ENCODE assay signal across 8 cellular contexts in genomic region chr3:20040476-20041196, GRCh38. TPM values are rescaled to one million over a fixed set of nuclear protein-coding genes. Genes with fewer than 3 reads are reported as not detected.
DNase-seq lines count a peak whose midpoint lies in the region; ATAC-seq and TF ChIP-seq lines count a peak whose summit lies in the region.

No MANE protein-coding gene starts in this region.

- H3K4me2 ChIP-seq in H9 (ENCODE audit: insufficient read depth, insufficient read length, low read length) (peak overlapping the region; percentile 51), Loucy (ENCODE audit: low read depth, low read length, poor library complexity, severe bottlenecking) (peak overlapping the region; percentile 92)

- H3K9me3 Mint-ChIP-seq in H9: no peaks in the 10 kb centered on the region

- no peak overlapping the region for H2BK15ac ChIP-seq in H9 (ENCODE audit: low read depth, low read length)

- H3K27ac Mint-ChIP-seq in H9 (no peak overlapping the region), T-helper 17 cell (peak overlapping the region; percentile 99)

- no peak overlapping the region for H3K4ac ChIP-seq in H9 (ENCODE audit: low read depth, low read length)

- H3K79me2 ChIP-seq in H9 (ENCODE audit: insufficient read depth, low read length) (no peaks in the 10 kb centered on the region), Loucy (ENCODE audit: insufficient read depth, low read length) (peaks cover 35% of the 10 kb centered on the region)

- H2BK5ac ChIP-seq in H9 (ENCODE audit: insufficient read length, low read length): no peak overlapping the region

- H3K79me1 ChIP-seq in H9 (ENCODE audit: insufficient read depth, low read depth, low read length, poor library complexity, severe bottlenecking): no peaks in the 10 kb centered on the region

- peaks cover 17% of the 10 kb centered on the region for H3K27me3 Mint-ChIP-seq in H9 (ENCODE audit: low read depth)
- no peaks in the 10 kb centered on the region for H3K27me3 Mint-ChIP-seq in T-helper 17 cell

- intact Hi-C loops in ascending aorta (cut with DNase I) (loop anchor here (1.0 to 10.0 kb wide), 6 partner anchors 16 to 616 kb away; partner anchors contain the start of genes RAB5A and SGO1), right cardiac atrium (cut with DNase I) (loop anchor here in 1 of 4 donors (5.0 kb wide), 1 partner anchor 93 kb away; the partner anchor contains the start of gene RAB5A), psoas muscle (cut with DNase I) (loop anchor here (1.0 to 5.0 kb wide), 4 partner anchors 16 to 94 kb away; partner anchors contain the start of gene RAB5A (in 1 of the 2))

- H3K27ac ChIP-seq in H9 (ENCODE audit: insufficient read length, low read depth, low read length) (no peak overlapping the region), ascending aorta (peak overlapping the region; percentile 96 to 97), right cardiac atrium (ENCODE audit: low read length) (peak overlapping the region; percentile 95), psoas muscle (peak overlapping the region; percentile 95)

- H4K5ac ChIP-seq in H9 (ENCODE audit: insufficient read length, low read depth, low read length): no peak overlapping the region

- no peaks in the 10 kb centered on the region for H3K9me2 ChIP-seq in Loucy (replicated peaks; ENCODE audit: low read depth, low read length)

- H3K36me3 ChIP-seq in Loucy (ENCODE audit: insufficient read depth, low read length) (no peaks in the 10 kb centered on the region), ascending aorta (no peaks in the 10 kb centered on the region), psoas muscle (ENCODE audit: insufficient read depth in 1 of 2, low read depth in 1 of 2) (no peaks in the 10 kb centered on the region)

- H3K23ac ChIP-seq in H9 (ENCODE audit: insufficient read length, low read depth, low read length): no peak overlapping the region

- H3K18ac ChIP-seq in H9 (ENCODE audit: insufficient read length, low read depth, low read length): no peak overlapping the region

- H2AFZ ChIP-seq in H9 (ENCODE audit: low read length): no peak overlapping the region
- peak overlapping the region; percentile 92 for H2AFZ ChIP-seq in Loucy (ENCODE audit: low read length)

- peak; percentile 20 for TF ChIP-seq CTCF in GM12865 (IDR thresholded peaks at IDR 0.05; ENCODE audit: insufficient read depth, low read depth, low read length, missing control alignments)
- TF ChIP-seq CTCF in H9 (conservative IDR thresholded peaks at IDR 0.05): 0 out of 3 replicates have a peak, but pooled peaks have one; percentile 8
- no peak; the same call in 1 of the 2 replicates for TF ChIP-seq CTCF in Loucy (conservative IDR thresholded peaks at IDR 0.05; ENCODE audit: low read length)
- peak in 2 of 3 experiments; percentile 7 to 39 for TF ChIP-seq CTCF in ascending aorta (IDR thresholded peaks at IDR 0.05)
- no peak for TF ChIP-seq CTCF in psoas muscle (IDR thresholded peaks at IDR 0.05)

- H3K9me3 ChIP-seq in H9 (ENCODE audit: control insufficient read depth, low read depth, low read length): no peaks in the 10 kb centered on the region
- H3K9me3 ChIP-seq in Loucy (ENCODE audit: insufficient read depth, low read depth, low read length): no peaks in the 10 kb centered on the region
- H3K9me3 ChIP-seq in T-helper 17 cell (ENCODE audit: control insufficient read depth, low read length, poor library complexity, severe bottlenecking): no peaks in the 10 kb centered on the region
- H3K9me3 ChIP-seq in ascending aorta: no peaks in the 10 kb centered on the region
- H3K9me3 ChIP-seq in right cardiac atrium (ENCODE audit: control insufficient read depth, low read length): no peaks in the 10 kb centered on the region
- no peaks in the 10 kb centered on the region for H3K9me3 ChIP-seq in psoas muscle

- peak; percentile 85 for DNase-seq in GM12865 (ENCODE audit: low read depth)
- peak; percentile 71 for DNase-seq in H9
- peak; percentile 38 to 67 (median 64) for DNase-seq in T-helper 17 cell
- peak in 1 of 2 donors; percentile 86 for DNase-seq in ascending aorta (ENCODE audit: low spot score in 2 of 2)
- peak; percentile 72 to 92 (median 92) for DNase-seq in right cardiac atrium
- peak; percentile 73 to 89 for DNase-seq in psoas muscle
- DNase-seq in NCI-H187 (lab: John Stamatoyannopoulos, UW): no peak

- no peak overlapping the region for H3K9ac ChIP-seq in H9 (ENCODE audit: extremely low read depth, insufficient read length, low read length)
- peak overlapping the region; percentile 77 for H3K9ac ChIP-seq in Loucy (ENCODE audit: low read depth, low read length, poor library complexity, severe bottlenecking)

- no peak overlapping the region for H2BK20ac ChIP-seq in H9 (ENCODE audit: low read depth, low read length, poor library complexity, severe bottlenecking)

- H3K4me1 Mint-ChIP-seq in H9: peaks cover 17 to 27% of the 10 kb centered on the region in 2 experiments
- peaks cover 43% of the 10 kb centered on the region for H3K4me1 Mint-ChIP-seq in T-helper 17 cell

- peak; percentile 15 for ATAC-seq in T-helper 17 cell
- ATAC-seq in right cardiac atrium: peak; percentile 62 to 64
- ATAC-seq in psoas muscle: peak; percentile 54 to 75 (median 67)

- no peaks in the 10 kb centered on the region for H3K36me3 Mint-ChIP-seq in H9 (ENCODE audit: insufficient read depth in 1 of 3, low read depth in 3 of 3)
- peaks cover 3% of the 10 kb centered on the region for H3K36me3 Mint-ChIP-seq in T-helper 17 cell (ENCODE audit: low read depth)

- H3K4me3 Mint-ChIP-seq in H9 (peak overlapping the region; percentile 86 to 92), T-helper 17 cell (peak overlapping the region; percentile 98)

- H3T11ph ChIP-seq in H9 (ENCODE audit: low read length): no peak overlapping the region

- no peak overlapping the region for H3K14ac ChIP-seq in H9 (ENCODE audit: insufficient read depth, low read length)

- peak overlapping the region; percentile 94 for H3K4me3 ChIP-seq in GM12865 (ENCODE audit: low read depth, low read length)
- peak overlapping the region; percentile 96 for H3K4me3 ChIP-seq in Loucy (ENCODE audit: low read length, poor library complexity, severe bottlenecking)
- peak overlapping the region; percentile 74 to 88 for H3K4me3 ChIP-seq in ascending aorta
- peak overlapping the region; percentile 96 for H3K4me3 ChIP-seq in right cardiac atrium (ENCODE audit: low read length)
- H3K4me3 ChIP-seq in psoas muscle: peak overlapping the region; percentile 78

- no peaks in the 10 kb centered on the region for H3K27me3 ChIP-seq in H9 (ENCODE audit: insufficient read depth, low read length)
- H3K27me3 ChIP-seq in Loucy (ENCODE audit: insufficient read depth, low read length, poor library complexity, severe bottlenecking): no peaks in the 10 kb centered on the region
- no peaks in the 10 kb centered on the region for H3K27me3 ChIP-seq in ascending aorta
- H3K27me3 ChIP-seq in right cardiac atrium (ENCODE audit: control insufficient read depth, insufficient read depth): no peaks in the 10 kb centered on the region
- no peaks in the 10 kb centered on the region for H3K27me3 ChIP-seq in psoas muscle (ENCODE audit: insufficient read depth in 3 of 3, low read length in 2 of 3)

- peaks cover 3% of the 10 kb centered on the region; the same call in 1 of the 2 replicates for H3F3A ChIP-seq in Loucy (ENCODE audit: low read depth)

- H2BK120ac ChIP-seq in H9 (ENCODE audit: low read depth, low read length, poor library complexity, severe bottlenecking): no peak overlapping the region

- H4K20me1 ChIP-seq in H9 (ENCODE audit: control insufficient read depth, insufficient read depth, insufficient read length): no peaks in the 10 kb centered on the region
- peaks cover 13% of the 10 kb centered on the region for H4K20me1 ChIP-seq in Loucy (ENCODE audit: insufficient read depth, low read length, poor library complexity, severe bottlenecking)

- H4K8ac ChIP-seq in H9 (replicated peaks; ENCODE audit: insufficient read length, low read depth, low read length): no peak overlapping the region

- no peak overlapping the region for H2BK12ac ChIP-seq in H9 (ENCODE audit: insufficient read length, low read depth, low read length)

- H3K56ac ChIP-seq in H9 (ENCODE audit: insufficient read length, low read depth, low read length): no peak overlapping the region

- H2AK5ac ChIP-seq in H9 (ENCODE audit: insufficient read length, low read length): no peak overlapping the region

- H3K23me2 ChIP-seq in H9 (ENCODE audit: insufficient read length, low read depth, low read length, poor library complexity, severe bottlenecking): peaks cover 12% of the 10 kb centered on the region

- H3K4me1 ChIP-seq in H9 (ENCODE audit: insufficient read depth, low read length) (no peaks in the 10 kb centered on the region), Loucy (ENCODE audit: insufficient read depth, low read length, poor library complexity, severe bottlenecking) (peaks cover 37% of the 10 kb centered on the region), ascending aorta (peaks cover 8 to 37% of the 10 kb centered on the region in 2 donors), right cardiac atrium (ENCODE audit: control insufficient read depth, insufficient read depth, low read length) (peaks cover 7% of the 10 kb centered on the region), psoas muscle (peaks cover 39% of the 10 kb centered on the region)

- WGBS in H9 (ENCODE audit: extremely low coverage, insufficient read length, low lambda C conversion rate): no CpG with 5 or more reads among the region's 73 CpGs
- under 1% methylated on average over 73 of the region's 73 CpGs for WGBS in right cardiac atrium
- WGBS in psoas muscle, 3 donors: 0 to 1% (median 0%) methylated on average over 31 to 73 of the region's 73 CpGs

- no peak overlapping the region for H4K91ac ChIP-seq in H9 (ENCODE audit: insufficient read length, low read depth, low read length)

RNA-seq across cellular contexts. Expression of gene KAT2B, which starts 0.4 kb away (rescaled TPM):
- 5.7 and 6.3 TPM in 2 replicates for total RNA-seq in H9 (2021)
- total RNA-seq in T-helper 17 cell: 100 to 1,000 TPM; 157 to 161 TPM
- 10.5 TPM for total RNA-seq in ascending aorta
- total RNA-seq in right cardiac atrium: 10 to 100 TPM; 58.2 to 71.5 (median 71.1) TPM
- 20.9 TPM for polyA plus RNA-seq in right cardiac atrium
- total RNA-seq in psoas muscle: 10 to 100 TPM; 27.8 to 62.2 (median 41.9) TPM
- polyA plus RNA-seq in psoas muscle: 10 to 100 TPM; 10.8 to 45.9 (median 18.4) TPM

RNA-seq across cellular contexts. Expression of gene PP2D1, which starts 28.6 kb away (rescaled TPM):
- total RNA-seq in H9 (2021) (not detected in 2 replicates), T-helper 17 cell (not detected), ascending aorta (not detected), right cardiac atrium (not detected), psoas muscle (not detected)
- polyA plus RNA-seq in right cardiac atrium (not detected), psoas muscle (not detected)

Comparison
In these comparisons a context has a peak if more than half of its experiments do, and no peak if none do; other contexts are left out.
1. DNase-seq: peak in GM12865 (single experiment), H9 (single experiment), T-helper 17 cell (3 of 3), right cardiac atrium (3 of 3) and psoas muscle (2 of 2); none in NCI-H187 (0 of 2).
2. CTCF ChIP-seq: peak in GM12865 (single experiment), H9 (single experiment) and ascending aorta (2 of 3); none in Loucy (single experiment) and psoas muscle (single experiment).
3. ATAC-seq: peak in every context shown above with its lines; median percentile 67 in psoas muscle; 63 in right cardiac atrium; 15 in T-helper 17 cell.
4. Peak in every context shown above with its lines, with median percentiles within 50 percentile points of each other: H3K4me3 ChIP-seq.